ENCODE assay signal across 39 cellular contexts in the genomic region with DNA sequence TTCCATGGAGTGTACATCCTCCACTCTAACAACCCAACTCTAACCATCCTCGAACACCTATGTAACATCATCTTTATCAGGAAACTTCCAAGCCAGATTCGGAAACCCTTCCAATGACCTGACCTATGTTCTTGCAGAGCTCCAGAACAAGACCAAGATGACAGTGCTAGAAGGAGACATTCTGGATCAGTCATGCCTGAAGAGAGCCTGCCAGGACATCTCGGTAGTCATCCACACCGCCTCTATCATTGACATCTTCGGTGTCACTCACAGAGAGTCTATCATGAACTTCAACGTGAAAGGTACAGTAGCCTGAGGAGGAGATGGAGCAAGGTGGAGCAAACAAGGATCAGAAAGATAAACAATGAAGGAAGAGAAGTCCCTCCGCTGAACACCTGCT. TPM values are rescaled to one million over a fixed set of nuclear protein-coding genes. Genes with fewer than 3 reads are reported as not detected.
"Had no signal": no experiment of that assay in that cellular context is flagged by ENCODE, and none has a peak within 500 bp of the region (broad histone marks: within the 10 kb centered on the region; RNA-seq: fewer than 3 reads in every experiment).

No MANE protein-coding gene starts in this region.

- H3K4me2 ChIP-seq: KMS-11 had no signal

- H3K36me3 ChIP-seq: MG63 had no signal

- H3K9me3 ChIP-seq: MG63 had no signal

- H3K4me3 ChIP-seq: MG63 had no signal

- DNase-seq: Karpas-422, Kasumi-1, KG1, MG63, MM.1S, MV-4-11, NCI-H1048, NCI-H1092, NCI-H1092 treated with DMSO at 0.1 percent for 48 hours, NCI-H1105, NCI-H1105 treated with DMSO at 0.1 percent for 48 hours, NCI-H1417, NCI-H1417 treated with DMSO at 0.1 percent for 48 hours, NCI-H1436, NCI-H1436 treated with DMSO at 0.1 percent for 48 hours, NCI-H146, NCI-H1694, NCI-H1694 treated with DMSO at 0.1 percent for 48 hours, NCI-H187, NCI-H187 treated with DMSO at 0.1 percent for 48 hours, NCI-H1930, NCI-H2029, NCI-H2029 treated with DMSO at 0.1 percent for 48 hours, NCI-H2081, NCI-H2081 treated with DMSO at 0.1 percent for 48 hours, NCI-H2107, NCI-H2171, NCI-H2171 treated with DMSO at 0.1 percent for 48 hours, NCI-H2227 treated with DMSO at 0.1 percent for 48 hours, NCI-H226, NCI-H446, NCI-H446 treated with DMSO at 0.1 percent for 48 hours, NCI-H510A, NCI-H510A treated with DMSO at 0.1 percent for 48 hours had no signal

- H3K27ac ChIP-seq: KMS-11 had no signal

- H3K9ac ChIP-seq: KMS-11 had no signal

RNA-seq across cellular contexts. Expression of a gene that starts 36.1 kb away (rescaled TPM):
- total RNA-seq: LHCN-M2, M059J, MCF 10A, NCI-H460 had no signal

RNA-seq across cellular contexts. Expression of a gene that starts 56.0 kb away (rescaled TPM):
- total RNA-seq: LHCN-M2, M059J, MCF 10A, NCI-H460 had no signal
